8 cellular contexts compared by ENCODE assay signal in the genomic region with DNA sequence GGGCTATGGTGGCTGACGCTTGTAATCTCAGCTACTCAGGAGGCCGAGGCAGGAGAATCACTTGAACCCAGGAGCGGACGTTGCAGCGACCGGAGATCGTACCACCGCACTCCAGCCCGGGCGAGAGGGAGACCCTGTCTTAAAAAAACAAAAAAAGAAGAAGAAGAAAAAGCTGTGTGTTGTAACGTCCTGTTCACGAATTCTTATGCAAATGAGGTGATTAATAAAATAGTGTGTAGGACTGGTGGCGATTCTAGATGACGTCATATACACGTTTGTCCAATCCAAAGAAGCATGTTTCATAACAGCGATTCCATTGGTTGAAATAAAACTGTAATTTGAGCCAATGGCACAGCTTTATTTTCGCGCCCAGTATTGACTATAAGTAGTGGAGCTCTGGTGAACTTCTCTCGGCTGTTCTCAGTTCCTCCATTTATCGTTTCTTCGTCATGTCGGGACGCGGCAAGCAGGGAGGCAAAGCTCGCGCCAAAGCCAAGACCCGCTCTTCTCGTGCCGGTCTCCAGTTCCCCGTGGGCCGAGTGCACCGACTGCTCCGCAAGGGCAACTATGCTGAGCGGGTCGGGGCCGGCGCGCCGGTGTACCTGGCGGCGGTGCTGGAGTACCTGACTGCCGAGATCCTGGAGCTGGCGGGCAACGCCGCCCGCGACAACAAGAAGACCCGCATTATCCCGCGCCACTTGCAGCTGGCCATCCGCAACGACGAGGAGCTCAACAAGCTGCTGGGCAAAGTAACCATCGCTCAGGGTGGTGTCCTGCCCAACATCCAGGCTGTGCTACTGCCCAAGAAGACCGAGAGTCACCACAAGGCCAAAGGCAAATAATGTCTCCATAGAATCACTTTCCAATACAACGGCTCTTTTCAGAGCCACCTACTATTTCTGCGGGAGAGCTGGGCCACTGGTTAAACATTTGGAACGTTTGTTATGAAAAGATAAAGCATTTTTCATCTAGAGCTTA. TPM values are rescaled to one million over a fixed set of nuclear protein-coding genes. Genes with fewer than 3 reads are reported as not detected.
A peak's percentile ranks its signal among the peaks of the same experiment; 100 is the strongest.
DNase-seq lines count a peak whose midpoint lies in the region; ATAC-seq and TF ChIP-seq lines count a peak whose summit lies in the region.

No MANE protein-coding gene starts in this region.

- intact Hi-C loops in activated B cell treated with CpG ODN at 0.5 μM for 24 hours (cut with micrococcal nuclease), result loop anchor here (1.0 to 10.0 kb wide), 9 partner anchors 8 to 1668 kb away; a partner anchor contains a TSS

- H3K27me3 Mint-ChIP-seq in activated B cell treated with CpG ODN at 0.5 μM for 24 hours (no peaks in the 10 kb centered on the region), chondrocyte (ENCODE audit: low read depth) (no peaks in the 10 kb centered on the region)

- H3K4me3 ChIP-seq in AG10803 (ENCODE audit: low read length) (peak overlapping the region; percentile 82), kidney epithelial cell (ENCODE audit: low read depth, low read length) (peak overlapping the region; percentile 65)

- CTCF ChIA-PET in activated B cell treated with CpG ODN at 0.5 μM for 24 hours (lab: Charles Lee), result interaction anchor here (0.6 to 6.5 kb wide), 4 partner anchors 27 to 491 kb away, joined by 3 to 42 read pairs (median 7); a partner anchor contains a TSS

- H3K4me3 Mint-ChIP-seq in activated B cell treated with CpG ODN at 0.5 μM for 24 hours (peak overlapping the region; percentile 98), chondrocyte (ENCODE audit: unreplicated experiment) (peak overlapping the region; percentile 83)

- H3K27ac Mint-ChIP-seq in activated B cell treated with CpG ODN at 0.5 μM for 24 hours (peak overlapping the region; percentile 99), chondrocyte (ENCODE audit: unreplicated experiment) (peak overlapping the region; percentile 85)

- H3K4me1 Mint-ChIP-seq in activated B cell treated with CpG ODN at 0.5 μM for 24 hours (peaks cover 48% of the 10 kb centered on the region), chondrocyte (ENCODE audit: low read depth) (peaks cover 31% of the 10 kb centered on the region)

- no peak for TF ChIP-seq CTCF in AG10803 (conservative IDR thresholded peaks at IDR 0.05; ENCODE audit: low read length)
- no peak for TF ChIP-seq CTCF in activated B cell treated with CpG ODN at 0.5 μM for 24 hours (IDR thresholded peaks at IDR 0.05)
- no peak for TF ChIP-seq CTCF in chondrocyte (IDR thresholded peaks at IDR 0.05)
- TF ChIP-seq CTCF in kidney epithelial cell (IDR thresholded peaks at IDR 0.05; ENCODE audit: insufficient read depth, low read length, poor library complexity, severe bottlenecking), result no peak

- H3K27me3 ChIP-seq in kidney epithelial cell (ENCODE audit: control insufficient read depth, insufficient read depth, low read length), result no peaks in the 10 kb centered on the region

- H3K36me3 ChIP-seq in kidney epithelial cell (ENCODE audit: control insufficient read depth, insufficient read depth, low read length), result no peaks in the 10 kb centered on the region

- ATAC-seq in GM19023 (IDR thresholded peaks at IDR 0.05; ENCODE audit: unreplicated experiment) (peak; percentile 57), HG03175 (IDR thresholded peaks at IDR 0.05; ENCODE audit: unreplicated experiment) (peak; percentile 61), activated B cell treated with CpG ODN at 0.5 μM for 24 hours (ENCODE audit: low read depth) (peak; percentile 85)

- POLR2A ChIA-PET in activated B cell treated with CpG ODN at 0.5 μM for 24 hours (lab: Charles Lee), result interaction anchor here (0.5 to 16.6 kb wide), 60 partner anchors 9 to 1844 kb away, joined by 3 to 1167 read pairs (median 6); a partner anchor contains a TSS

- H3K9me3 Mint-ChIP-seq in activated B cell treated with CpG ODN at 0.5 μM for 24 hours (no peaks in the 10 kb centered on the region), chondrocyte (ENCODE audit: low read depth) (peaks cover 4% of the 10 kb centered on the region)

- H3K36me3 Mint-ChIP-seq in activated B cell treated with CpG ODN at 0.5 μM for 24 hours (ENCODE audit: low read depth) (peaks cover 7% of the 10 kb centered on the region), chondrocyte (ENCODE audit: low read depth) (no peaks in the 10 kb centered on the region)

- DNase-seq in AG10803 (ENCODE audit: low read depth) (peak; percentile 98), NCI-H2196 treated with DMSO at 0.1 percent for 48 hours (lab: John Stamatoyannopoulos, UW; ENCODE audit: unreplicated experiment) (peak; percentile 87), activated B cell treated with CpG ODN at 0.5 μM for 24 hours (peak; percentile 68), chondrocyte (ENCODE audit: low spot score) (no peak), kidney epithelial cell (ENCODE audit: low read depth) (peak; percentile 97)
- peak; percentile 81 for DNase-seq in stimulated activated CD4-positive, alpha-beta T cell treated with anti-CD3 and anti-CD28 coated beads, Interleukin-15, amount 100 ng/mL, for 24 hours

RNA-seq across cellular contexts. Expression of a gene that starts 47.0 kb away (rescaled TPM):
- not detected in 2 replicates for total RNA-seq in activated B cell treated with CpG ODN at 0.5 μM for 24 hours
- total RNA-seq in chondrocyte, result not detected in 3 replicates
- not detected in 2 replicates for total RNA-seq in kidney epithelial cell
